1 cellular context compared by ENCODE assay signal in the genomic region with DNA sequence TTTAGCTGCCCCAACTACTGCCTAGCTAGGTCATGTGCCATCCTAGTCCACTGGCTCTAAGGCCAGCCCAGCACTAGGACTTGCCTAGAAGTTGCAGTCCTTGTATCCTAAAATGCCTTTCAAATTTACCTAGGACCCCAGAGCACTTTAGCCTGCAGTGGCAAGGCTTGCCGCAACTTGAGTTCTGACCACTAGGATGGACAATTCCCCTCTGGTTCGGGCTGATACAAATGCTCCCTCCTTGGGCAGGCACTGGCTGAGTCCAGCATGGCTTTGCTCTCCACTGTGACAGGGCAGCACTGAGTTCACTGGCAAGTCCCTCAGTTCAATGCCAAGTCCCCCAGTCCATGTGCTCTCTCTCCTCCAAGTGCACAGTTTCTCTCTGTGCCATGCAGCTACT.
TF ChIP-seq lines count a peak whose summit lies in the region.

No MANE protein-coding gene starts in this region.

TF ChIP-seq in A549, 52 proteins besides CTCF, POLR2A, EP300 and RAD21 (continued from another document):
- TF ChIP-seq, protein P1, sequence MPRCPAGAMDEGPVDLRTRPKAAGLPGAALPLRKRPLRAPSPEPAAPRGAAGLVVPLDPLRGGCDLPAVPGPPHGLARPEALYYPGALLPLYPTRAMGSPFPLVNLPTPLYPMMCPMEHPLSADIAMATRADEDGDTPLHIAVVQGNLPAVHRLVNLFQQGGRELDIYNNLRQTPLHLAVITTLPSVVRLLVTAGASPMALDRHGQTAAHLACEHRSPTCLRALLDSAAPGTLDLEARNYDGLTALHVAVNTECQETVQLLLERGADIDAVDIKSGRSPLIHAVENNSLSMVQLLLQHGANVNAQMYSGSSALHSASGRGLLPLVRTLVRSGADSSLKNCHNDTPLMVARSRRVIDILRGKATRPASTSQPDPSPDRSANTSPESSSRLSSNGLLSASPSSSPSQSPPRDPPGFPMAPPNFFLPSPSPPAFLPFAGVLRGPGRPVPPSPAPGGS (IDR thresholded peaks at IDR 0.05) = no peak
- TF ChIP-seq NFE2L2 (conservative IDR thresholded peaks at IDR 0.05; ENCODE audit: low read length) = no peak
- no peak for TF ChIP-seq ZSCAN20 (CRISPR knock-in tag; IDR thresholded peaks at IDR 0.05)
- TF ChIP-seq TFCP2L1 (CRISPR knock-in tag; IDR thresholded peaks at IDR 0.05) = no peak
- TF ChIP-seq JUN (IDR thresholded peaks at IDR 0.05) = no peak
